In genomic region chr13:113489171-113489548, GRCh38 we compare ENCODE assay signal across 9 cellular contexts. TPM values are rescaled to one million over a fixed set of nuclear protein-coding genes. Genes with fewer than 3 reads are reported as not detected.
DNase-seq lines count a peak whose midpoint lies in the region; ATAC-seq and TF ChIP-seq lines count a peak whose summit lies in the region.
"Had no signal": no experiment of that assay in that cellular context is flagged by ENCODE, and none has a peak within 500 bp of the region (broad histone marks: within the 10 kb centered on the region; RNA-seq: fewer than 3 reads in every experiment).

No MANE protein-coding gene starts in this region.

- no peak for ATAC-seq in activated T-cell treated with anti-CD3 and anti-CD28 coated beads, Interleukin-2, amount 50 U/mL, for 72 hours (replicated peaks in 1 of 2)
- ATAC-seq in GM19035 (IDR thresholded peaks at IDR 0.05; ENCODE audit: unreplicated experiment): no peak

- WGBS in testis, 2 donors: 17 to 26% methylated on average over 8 of the region's 8 CpGs

- H3K4me1 Mint-ChIP-seq in activated T-cell treated with anti-CD3 and anti-CD28 coated beads, Interleukin-2, amount 50 U/mL, for 72 hours (ENCODE audit: low read depth): peaks cover 52% of the 10 kb centered on the region
- H3K4me1 Mint-ChIP-seq in activated CD4-positive, alpha-beta memory T cell treated with anti-CD3 and anti-CD28 coated beads, Interleukin-2, amount 10 ng/mL, durations not matched to agents 7 days and 5 days: peaks cover 50% of the 10 kb centered on the region

- no peaks in the 10 kb centered on the region for H3K9me3 Mint-ChIP-seq in activated T-cell treated with anti-CD3 and anti-CD28 coated beads, Interleukin-2, amount 50 U/mL, for 72 hours
- H3K9me3 Mint-ChIP-seq in activated CD4-positive, alpha-beta memory T cell treated with anti-CD3 and anti-CD28 coated beads, Interleukin-2, amount 10 ng/mL, durations not matched to agents 7 days and 5 days: no peaks in the 10 kb centered on the region

- peaks cover 1 to 4% of the 10 kb centered on the region in 2 donors for H3K36me3 Mint-ChIP-seq in activated T-cell treated with anti-CD3 and anti-CD28 coated beads, Interleukin-2, amount 50 U/mL, for 72 hours (ENCODE audit: insufficient read depth in 2 of 2)
- peaks cover 3% of the 10 kb centered on the region for H3K36me3 Mint-ChIP-seq in activated CD4-positive, alpha-beta memory T cell treated with anti-CD3 and anti-CD28 coated beads, Interleukin-2, amount 10 ng/mL, durations not matched to agents 7 days and 5 days (ENCODE audit: low read depth)

- CTCF ChIA-PET in activated CD4-positive, alpha-beta memory T cell treated with anti-CD3 and anti-CD28 coated beads, Interleukin-2, amount 10 ng/mL, durations not matched to agents 7 days and 5 days (lab: Charles Lee): no interaction called here

- intact Hi-C loops in testis (cut with DNase I; ENCODE audit: low total_unique reads): no loop called here

- no peak for TF ChIP-seq CTCF in testis (IDR thresholded peaks at IDR 0.05)

- peak overlapping the region; percentile 59 to 90 for H3K27ac ChIP-seq in testis

- H3K27ac Mint-ChIP-seq in activated T-cell treated with anti-CD3 and anti-CD28 coated beads, Interleukin-2, amount 50 U/mL, for 72 hours: no peak overlapping the region
- no peak overlapping the region for H3K27ac Mint-ChIP-seq in activated CD4-positive, alpha-beta memory T cell treated with anti-CD3 and anti-CD28 coated beads, Interleukin-2, amount 10 ng/mL, durations not matched to agents 7 days and 5 days

- H3K4me3 Mint-ChIP-seq in activated T-cell treated with anti-CD3 and anti-CD28 coated beads, Interleukin-2, amount 50 U/mL, for 72 hours: peak overlapping the region; percentile 87 to 91
- peak overlapping the region; percentile 93 for H3K4me3 Mint-ChIP-seq in activated CD4-positive, alpha-beta memory T cell treated with anti-CD3 and anti-CD28 coated beads, Interleukin-2, amount 10 ng/mL, durations not matched to agents 7 days and 5 days

- no peaks in the 10 kb centered on the region for H3K36me3 ChIP-seq in testis (ENCODE audit: low read depth, missing control alignments)
- H3K36me3 ChIP-seq: neutrophil had no signal

- POLR2A ChIA-PET in activated CD4-positive, alpha-beta memory T cell treated with anti-CD3 and anti-CD28 coated beads, Interleukin-2, amount 10 ng/mL, durations not matched to agents 7 days and 5 days (lab: Charles Lee): interaction anchor here (0.8 to 2.5 kb wide), 5 partner anchors 15 to 280 kb away, joined by 3 to 13 read pairs (median 4); partner anchors contain the start of genes ADPRHL1 and CUL4A

- H3K9me3 ChIP-seq in iPS-18c (ENCODE audit: control insufficient read depth, insufficient read depth, low read length): no peaks in the 10 kb centered on the region
- H3K9me3 ChIP-seq in testis: no peaks in the 10 kb centered on the region
- H3K9me3 ChIP-seq: neutrophil had no signal

- H3K4me1 ChIP-seq in testis: peaks cover 38% of the 10 kb centered on the region

- DNase-seq in activated T-cell treated with anti-CD3 and anti-CD28 coated beads, Interleukin-2, amount 50 U/mL, for 72 hours: no peak
- no peak for DNase-seq in activated T-cell treated with anti-CD3 and anti-CD28 coated beads for 4 hours
- no peak for DNase-seq in activated CD4-positive, alpha-beta memory T cell treated with anti-CD3 and anti-CD28 coated beads, Interleukin-2, amount 10 ng/mL, durations not matched to agents 7 days and 5 days
- no peak for DNase-seq in testis
- no peak for DNase-seq in NCI-H2029 (lab: John Stamatoyannopoulos, UW)
- no peak for DNase-seq in CD1c-positive myeloid dendritic cell (ENCODE audit: extremely low spot score)

- TF ChIP-seq POLR2A in testis (IDR thresholded peaks at IDR 0.05): no peak

- no peaks in the 10 kb centered on the region for H3K27me3 Mint-ChIP-seq in activated T-cell treated with anti-CD3 and anti-CD28 coated beads, Interleukin-2, amount 50 U/mL, for 72 hours (ENCODE audit: low read depth)
- H3K27me3 Mint-ChIP-seq in activated CD4-positive, alpha-beta memory T cell treated with anti-CD3 and anti-CD28 coated beads, Interleukin-2, amount 10 ng/mL, durations not matched to agents 7 days and 5 days: no peaks in the 10 kb centered on the region

- H3K4me3 ChIP-seq in iPS-18c (ENCODE audit: insufficient read depth, low read depth, low read length) (peak overlapping the region; percentile 57), testis (peak overlapping the region; percentile 77 to 95)

- H3K27me3 ChIP-seq in testis: no peaks in the 10 kb centered on the region

RNA-seq across cellular contexts. Expression of gene DCUN1D2, which starts 1.4 kb away (rescaled TPM):
- 10 to 100 TPM; 24.6 to 26.2 TPM for total RNA-seq in activated T-cell treated with anti-CD3 and anti-CD28 coated beads, Interleukin-2, amount 50 U/mL, for 72 hours
- total RNA-seq in activated CD4-positive, alpha-beta memory T cell treated with anti-CD3 and anti-CD28 coated beads, Interleukin-2, amount 10 ng/mL, durations not matched to agents 7 days and 5 days: 10 to 100 TPM; 17.0 to 17.7 TPM
- total RNA-seq in testis: 10 to 100 TPM; 65.9 to 78.5 TPM
- polyA plus RNA-seq in testis (ENCODE audit: insufficient read depth, low read depth, low replicate concordance): 16.3 TPM

RNA-seq across cellular contexts. Expression of gene ADPRHL1, which starts 35.9 kb away (rescaled TPM):
- total RNA-seq in activated T-cell treated with anti-CD3 and anti-CD28 coated beads, Interleukin-2, amount 50 U/mL, for 72 hours: 1 to 10 TPM; 1.4 to 2.1 TPM
- total RNA-seq in activated CD4-positive, alpha-beta memory T cell treated with anti-CD3 and anti-CD28 coated beads, Interleukin-2, amount 10 ng/mL, durations not matched to agents 7 days and 5 days: under 1 TPM; 0.71 to 0.75 TPM
- total RNA-seq in testis: 1 to 10 TPM; 6.6 to 9.3 TPM
- 6.2 TPM for polyA plus RNA-seq in testis (ENCODE audit: insufficient read depth, low read depth, low replicate concordance)
